Comparison of ENCODE assay signal across 8 cellular contexts in the genomic region with DNA sequence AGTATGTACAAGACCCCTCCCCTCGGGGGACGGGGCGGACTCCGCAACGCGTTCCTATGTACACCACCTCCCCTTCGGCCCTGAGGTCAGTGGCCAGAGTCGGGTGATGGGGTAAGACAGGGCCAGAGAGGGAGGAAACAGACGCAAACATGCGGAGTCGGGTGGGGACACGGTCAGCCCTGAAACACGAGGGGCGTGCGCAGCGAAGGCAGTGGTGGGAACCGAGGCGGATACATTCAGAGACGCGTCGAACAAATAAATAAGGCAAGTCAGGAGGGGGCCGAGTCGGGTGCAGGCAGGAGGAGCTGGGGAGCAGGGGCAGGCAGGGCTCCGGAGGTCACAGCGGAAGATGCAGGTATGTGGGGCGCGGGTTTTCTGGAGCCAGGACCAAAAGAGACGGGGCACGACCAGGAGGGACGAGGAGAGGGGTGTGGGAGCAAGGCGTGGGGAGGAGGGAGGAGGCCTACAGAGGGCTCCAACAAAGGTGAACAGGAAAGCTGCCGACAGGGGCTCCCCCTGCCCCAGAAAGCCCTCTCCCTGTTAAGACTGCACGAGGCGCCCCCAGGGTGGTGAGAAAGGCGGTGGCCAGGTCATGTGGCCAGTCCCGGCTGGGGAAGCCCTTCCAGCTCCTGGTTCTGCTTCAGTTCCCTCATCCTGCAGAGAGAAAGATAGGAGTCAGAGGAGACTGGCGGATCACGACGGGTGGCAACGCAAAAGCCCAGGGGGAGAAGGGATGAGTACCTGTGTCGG. TPM values are rescaled to one million over a fixed set of nuclear protein-coding genes. Genes with fewer than 3 reads are reported as not detected.
DNase-seq lines count a peak whose midpoint lies in the region; ATAC-seq, FAIRE-seq and TF ChIP-seq lines count a peak whose summit lies in the region.

No MANE protein-coding gene starts in this region.

- DNase-seq in activated gamma-delta T cell (lab: John Stamatoyannopoulos, UW) (peak; percentile 39), right atrium auricular region (ENCODE audit: low spot score) (no peak), D721Med (ENCODE audit: insufficient read length, low spot score) (no peak), kidney tubule cell (ENCODE audit: low spot score) (no peak)
- peak; percentile 56 for DNase-seq in stimulated activated CD4-positive, alpha-beta T cell treated with anti-CD3 and anti-CD28 coated beads, Interleukin-15, amount 100 ng/mL, for 24 hours

- no peaks in the 10 kb centered on the region for H3K27me3 ChIP-seq in right atrium auricular region

- H3K9me3 ChIP-seq in right atrium auricular region = no peaks in the 10 kb centered on the region

- TF ChIP-seq CTCF in right atrium auricular region (IDR thresholded peaks at IDR 0.05) (no peak), D721Med (IDR thresholded peaks at IDR 0.05; ENCODE audit: insufficient read depth, missing control alignments) (no peak)

- H3K27ac ChIP-seq in right atrium auricular region = peak overlapping the region; percentile 95 to 97

- ATAC-seq in GM18498 (IDR thresholded peaks at IDR 0.05; ENCODE audit: unreplicated experiment) (peak; percentile 4), GM21367 (IDR thresholded peaks at IDR 0.05; ENCODE audit: unreplicated experiment) (no peak)

- TF ChIP-seq EP300 in Ishikawa (IDR thresholded peaks at IDR 0.05; ENCODE audit: borderline replicate concordance) = no peak

- peaks cover 30% of the 10 kb centered on the region for H3K36me3 ChIP-seq in right atrium auricular region

- no peak for FAIRE-seq in D721Med (lab: Jason Lieb, UNC)

- no peak for TF ChIP-seq RAD21 in Ishikawa (IDR thresholded peaks at IDR 0.05; ENCODE audit: low read depth)

- H3K4me3 ChIP-seq in right atrium auricular region = peak overlapping the region; percentile 69 to 75

- H3K4me1 ChIP-seq in right atrium auricular region = peaks cover 0 to 49% of the 10 kb centered on the region in 2 donors

TF ChIP-seq in Ishikawa, 13 proteins besides CTCF, POLR2A, EP300 and RAD21:
- TF ChIP-seq, protein P1, sequence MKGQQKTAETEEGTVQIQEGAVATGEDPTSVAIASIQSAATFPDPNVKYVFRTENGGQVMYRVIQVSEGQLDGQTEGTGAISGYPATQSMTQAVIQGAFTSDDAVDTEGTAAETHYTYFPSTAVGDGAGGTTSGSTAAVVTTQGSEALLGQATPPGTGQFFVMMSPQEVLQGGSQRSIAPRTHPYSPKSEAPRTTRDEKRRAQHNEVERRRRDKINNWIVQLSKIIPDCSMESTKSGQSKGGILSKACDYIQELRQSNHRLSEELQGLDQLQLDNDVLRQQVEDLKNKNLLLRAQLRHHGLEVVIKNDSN (IDR thresholded peaks at IDR 0.05) = peak; percentile 72
- TF ChIP-seq, protein P2, sequence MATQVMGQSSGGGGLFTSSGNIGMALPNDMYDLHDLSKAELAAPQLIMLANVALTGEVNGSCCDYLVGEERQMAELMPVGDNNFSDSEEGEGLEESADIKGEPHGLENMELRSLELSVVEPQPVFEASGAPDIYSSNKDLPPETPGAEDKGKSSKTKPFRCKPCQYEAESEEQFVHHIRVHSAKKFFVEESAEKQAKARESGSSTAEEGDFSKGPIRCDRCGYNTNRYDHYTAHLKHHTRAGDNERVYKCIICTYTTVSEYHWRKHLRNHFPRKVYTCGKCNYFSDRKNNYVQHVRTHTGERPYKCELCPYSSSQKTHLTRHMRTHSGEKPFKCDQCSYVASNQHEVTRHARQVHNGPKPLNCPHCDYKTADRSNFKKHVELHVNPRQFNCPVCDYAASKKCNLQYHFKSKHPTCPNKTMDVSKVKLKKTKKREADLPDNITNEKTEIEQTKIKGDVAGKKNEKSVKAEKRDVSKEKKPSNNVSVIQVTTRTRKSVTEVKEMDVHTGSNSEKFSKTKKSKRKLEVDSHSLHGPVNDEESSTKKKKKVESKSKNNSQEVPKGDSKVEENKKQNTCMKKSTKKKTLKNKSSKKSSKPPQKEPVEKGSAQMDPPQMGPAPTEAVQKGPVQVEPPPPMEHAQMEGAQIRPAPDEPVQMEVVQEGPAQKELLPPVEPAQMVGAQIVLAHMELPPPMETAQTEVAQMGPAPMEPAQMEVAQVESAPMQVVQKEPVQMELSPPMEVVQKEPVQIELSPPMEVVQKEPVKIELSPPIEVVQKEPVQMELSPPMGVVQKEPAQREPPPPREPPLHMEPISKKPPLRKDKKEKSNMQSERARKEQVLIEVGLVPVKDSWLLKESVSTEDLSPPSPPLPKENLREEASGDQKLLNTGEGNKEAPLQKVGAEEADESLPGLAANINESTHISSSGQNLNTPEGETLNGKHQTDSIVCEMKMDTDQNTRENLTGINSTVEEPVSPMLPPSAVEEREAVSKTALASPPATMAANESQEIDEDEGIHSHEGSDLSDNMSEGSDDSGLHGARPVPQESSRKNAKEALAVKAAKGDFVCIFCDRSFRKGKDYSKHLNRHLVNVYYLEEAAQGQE (IDR thresholded peaks at IDR 0.05; ENCODE audit: low read depth) = no peak

RNA-seq across cellular contexts. Expression of a gene that starts 0.7 kb away (rescaled TPM):
- 100 to 1,000 TPM in 1 of 2 donors, 10 to 100 TPM in 1; 83.9 to 122 TPM for total RNA-seq in right atrium auricular region

RNA-seq across cellular contexts. Expression of a gene that starts 17.4 kb away (rescaled TPM):
- total RNA-seq in right atrium auricular region = 100 to 1,000 TPM; 235 to 563 TPM

RNA-seq across cellular contexts. Expression of a gene that starts 19.1 kb away (rescaled TPM):
- total RNA-seq in right atrium auricular region = 10 to 100 TPM; 20.3 to 24.7 TPM

RNA-seq across cellular contexts. Expression of a gene that starts 20.0 kb away (rescaled TPM):
- 100 to 1,000 TPM; 218 to 425 TPM for total RNA-seq in right atrium auricular region

RNA-seq across cellular contexts. Expression of a gene that starts 28.3 kb away (rescaled TPM):
- total RNA-seq in right atrium auricular region = 10 to 100 TPM; 66.9 to 68.6 TPM

Comparison
In these comparisons a context has a peak if more than half of its experiments do, and no peak if none do; other contexts are left out.
1. DNase-seq: peak in activated gamma-delta T cell (single experiment) and stimulated activated CD4-positive, alpha-beta T cell treated with anti-CD3 and anti-CD28 coated beads, Interleukin-15, amount 100 ng/mL, for 24 hours (single experiment); none in right atrium auricular region (single experiment), D721Med (single experiment) and kidney tubule cell (single experiment).